ENCODE assay signal across 18 cellular contexts in the genomic region with DNA sequence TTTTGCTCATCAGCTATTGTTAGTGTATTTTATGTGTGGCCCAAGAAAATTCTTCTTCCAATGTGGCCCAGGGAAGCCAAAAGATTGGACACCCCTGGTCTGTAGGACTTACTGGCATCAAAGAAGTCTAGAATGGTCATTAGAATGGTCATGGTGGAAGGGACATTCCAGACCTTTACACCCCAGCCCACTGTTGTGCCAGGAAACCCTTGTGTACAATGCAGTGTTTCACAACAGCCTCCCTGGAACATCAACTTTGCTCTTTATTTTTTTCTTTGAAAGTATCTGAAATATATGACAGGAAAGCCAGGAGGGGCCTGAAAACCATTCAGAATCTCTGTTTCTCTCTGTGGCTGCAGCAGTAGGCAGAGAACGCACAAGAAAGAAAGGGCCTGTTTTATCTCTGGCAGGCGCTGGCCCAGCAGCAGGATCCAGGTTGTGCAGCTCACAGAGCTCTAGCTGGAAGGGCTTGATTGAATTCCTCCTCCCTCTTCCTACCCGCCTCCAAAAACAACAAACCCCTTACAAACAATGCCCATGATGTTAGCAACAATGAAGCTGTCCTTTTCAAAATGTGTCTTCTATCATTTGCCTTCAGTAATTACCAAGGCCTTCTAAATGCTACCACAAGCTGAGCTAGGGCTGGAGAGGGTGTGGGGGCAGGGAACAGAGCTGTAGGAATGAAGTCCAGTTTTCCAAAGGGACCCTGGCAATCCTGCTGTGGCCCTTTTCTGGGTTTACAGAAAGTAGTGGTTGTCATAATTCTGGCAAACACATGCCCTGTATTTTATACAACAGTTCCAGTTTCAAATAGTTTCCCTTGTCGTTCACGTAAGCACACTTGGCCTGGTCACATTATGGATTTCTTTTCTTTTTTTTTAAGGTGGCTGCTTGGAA. TPM values are rescaled to one million over a fixed set of nuclear protein-coding genes. Genes with fewer than 3 reads are reported as not detected.
"Had no signal": no experiment of that assay in that cellular context is flagged by ENCODE, and none has a peak within 500 bp of the region (broad histone marks: within the 10 kb centered on the region; RNA-seq: fewer than 3 reads in every experiment).

No MANE protein-coding gene starts in this region.

- H3K9ac ChIP-seq: parathyroid adenoma had no signal

- H3K4me1 Mint-ChIP-seq: activated CD8-positive, alpha-beta memory T cell treated with anti-CD3 and anti-CD28 coated beads, Interleukin-2, amount 10 ng/mL, durations not matched to agents 7 days and 5 days had no signal

- H3K27ac ChIP-seq: colonic mucosa, parathyroid adenoma, thyroid gland had no signal

- H3K27me3 ChIP-seq: colonic mucosa, thyroid gland had no signal

- H3K36me3 ChIP-seq: colonic mucosa, thyroid gland had no signal

- H3K9me3 ChIP-seq: colonic mucosa, thyroid gland had no signal

- H3K27me3 Mint-ChIP-seq: activated CD8-positive, alpha-beta memory T cell treated with anti-CD3 and anti-CD28 coated beads, Interleukin-2, amount 10 ng/mL, durations not matched to agents 7 days and 5 days; activated naive CD8-positive, alpha-beta T cell had no signal

- H3K36me3 Mint-ChIP-seq: activated CD8-positive, alpha-beta memory T cell treated with anti-CD3 and anti-CD28 coated beads, Interleukin-2, amount 10 ng/mL, durations not matched to agents 7 days and 5 days had no signal

- H3K4me3 ChIP-seq: colonic mucosa, mucosa of descending colon, smooth muscle cell, thyroid gland had no signal

- DNase-seq: activated CD4-positive, alpha-beta T cell treated with anti-CD3 and anti-CD28 coated beads for 1 hour; activated CD4-positive, alpha-beta T cell treated with anti-CD3 and anti-CD28 coated beads, Interleukin-2, amount 50 U/mL, for 48 hours; activated CD8-positive, alpha-beta memory T cell treated with anti-CD3 and anti-CD28 coated beads, Interleukin-2, amount 10 ng/mL, durations not matched to agents 7 days and 5 days; activated effector memory CD4-positive, alpha-beta T cell treated with anti-CD3 and anti-CD28 coated beads, Interleukin-2, amount 50 U/mL, for 16 hours; activated T-cell treated with anti-CD3 and anti-CD28 coated beads, Interleukin-2, amount 50 U/mL, for 24 hours; colonic mucosa; effector CD4-positive, alpha-beta T cell; hypothalamus; mucosa of descending colon; SW 1271; thyroid gland had no signal

- H3K4me1 ChIP-seq: colonic mucosa, parathyroid adenoma had no signal

- ATAC-seq: activated CD8-positive, alpha-beta memory T cell treated with anti-CD3 and anti-CD28 coated beads, Interleukin-2, amount 10 ng/mL, durations not matched to agents 7 days and 5 days; mucosa of descending colon had no signal

- H3K4me3 Mint-ChIP-seq: activated CD8-positive, alpha-beta memory T cell treated with anti-CD3 and anti-CD28 coated beads, Interleukin-2, amount 10 ng/mL, durations not matched to agents 7 days and 5 days; activated naive CD8-positive, alpha-beta T cell; activated T-cell treated with anti-CD3 and anti-CD28 coated beads, Interleukin-2, amount 50 U/mL, for 24 hours; neural crest cell; T-helper 2 cell treated with Interferon-gamma antibody and Interleukin-4, amounts not matched to agents 5 μg/mL and 100 μg/mL, for 36 hours had no signal

- H3K27ac Mint-ChIP-seq: activated CD8-positive, alpha-beta memory T cell treated with anti-CD3 and anti-CD28 coated beads, Interleukin-2, amount 10 ng/mL, durations not matched to agents 7 days and 5 days; activated naive CD8-positive, alpha-beta T cell; activated T-cell treated with anti-CD3 and anti-CD28 coated beads, Interleukin-2, amount 50 U/mL, for 24 hours; T-helper 2 cell treated with Interferon-gamma antibody and Interleukin-4, amounts not matched to agents 5 μg/mL and 100 μg/mL, for 36 hours had no signal

RNA-seq across cellular contexts. Expression of gene TFDP3, which starts 32.3 kb away (rescaled TPM):
- total RNA-seq: activated CD8-positive, alpha-beta memory T cell treated with anti-CD3 and anti-CD28 coated beads, Interleukin-2, amount 10 ng/mL, durations not matched to agents 7 days and 5 days; colonic mucosa; lung microvascular endothelial cell; mucosa of descending colon; neural crest cell; right cardiac atrium; smooth muscle cell; thyroid gland had no signal
- polyA plus RNA-seq: right cardiac atrium, smooth muscle cell had no signal
